In the genomic region with DNA sequence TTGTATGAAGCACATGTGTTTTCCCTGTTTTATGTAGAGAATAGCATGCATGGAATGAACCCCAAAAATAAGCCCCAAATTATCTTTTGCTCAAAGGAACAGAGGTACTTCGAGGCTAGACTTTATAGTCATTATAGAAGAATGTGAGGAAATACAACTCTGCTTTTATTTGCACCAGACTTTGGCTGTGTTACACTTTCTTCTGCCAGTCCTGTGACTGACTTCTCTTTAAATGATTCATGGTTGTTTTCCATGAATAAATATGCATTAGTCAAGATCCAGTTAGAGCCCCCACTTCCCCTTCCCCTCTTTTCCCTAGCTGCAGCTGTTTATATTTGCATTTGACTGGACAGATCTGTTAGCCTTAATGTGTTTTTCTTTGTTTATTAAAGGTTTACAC, we compare ENCODE assay signal across 17 cellular contexts.
DNase-seq lines count a peak whose midpoint lies in the region; ATAC-seq, FAIRE-seq and TF ChIP-seq lines count a peak whose summit lies in the region.
"Had no signal": no experiment of that assay in that cellular context is flagged by ENCODE, and none has a peak within 500 bp of the region (broad histone marks: within the 10 kb centered on the region; RNA-seq: fewer than 3 reads in every experiment).

No MANE protein-coding gene starts in this region.

- H3F3A ChIP-seq in smooth muscle cell (ENCODE audit: low read depth), result peaks cover 21% of the 10 kb centered on the region

- H3K9me3 Mint-ChIP-seq in activated T-cell treated with anti-CD3 and anti-CD28 coated beads, Interleukin-2, amount 50 U/mL, for 72 hours, result peaks cover 11 to 18% of the 10 kb centered on the region in 2 donors

- H2AFZ ChIP-seq in smooth muscle cell (ENCODE audit: low read depth), result no peak overlapping the region

- H3K4me3 ChIP-seq in smooth muscle cell (no peak overlapping the region), ovary (no peak overlapping the region)
- H3K4me3 ChIP-seq: esophagus squamous epithelium, suprapubic skin had no signal

- H3K27ac ChIP-seq in smooth muscle cell (ENCODE audit: low read depth) (peak overlapping the region; percentile 73), ovary (no peak overlapping the region)
- H3K27ac ChIP-seq: esophagus squamous epithelium, suprapubic skin had no signal

- no peak for TF ChIP-seq CTCF in smooth muscle cell (IDR thresholded peaks at IDR 0.05; ENCODE audit: borderline replicate concordance, insufficient read depth, poor library complexity, severe bottlenecking)
- no peak for TF ChIP-seq CTCF in ovary (IDR thresholded peaks at IDR 0.05)

- H3K27me3 ChIP-seq in smooth muscle cell (ENCODE audit: low read depth) (no peaks in the 10 kb centered on the region), ovary (no peaks in the 10 kb centered on the region)
- H3K27me3 ChIP-seq: esophagus squamous epithelium, suprapubic skin had no signal

- H4K20me1 ChIP-seq in smooth muscle cell (ENCODE audit: low read depth), result no peaks in the 10 kb centered on the region

- no peaks in the 10 kb centered on the region for H3K4me1 Mint-ChIP-seq in activated T-cell treated with anti-CD3 and anti-CD28 coated beads, Interleukin-2, amount 50 U/mL, for 72 hours (ENCODE audit: low read depth)
- H3K4me1 Mint-ChIP-seq: immature natural killer cell, naive B cell had no signal

- no peaks in the 10 kb centered on the region for H3K27me3 Mint-ChIP-seq in activated T-cell treated with anti-CD3 and anti-CD28 coated beads, Interleukin-2, amount 50 U/mL, for 72 hours (ENCODE audit: low read depth)
- H3K27me3 Mint-ChIP-seq: naive B cell had no signal

- H3K36me3 Mint-ChIP-seq in activated T-cell treated with anti-CD3 and anti-CD28 coated beads, Interleukin-2, amount 50 U/mL, for 72 hours (ENCODE audit: insufficient read depth in 2 of 2), result peaks cover 9 to 13% of the 10 kb centered on the region in 2 donors

- peaks cover 3% of the 10 kb centered on the region for H3K4me1 ChIP-seq in smooth muscle cell (ENCODE audit: low read depth)
- no peaks in the 10 kb centered on the region for H3K4me1 ChIP-seq in ovary (ENCODE audit: insufficient read depth)
- H3K4me1 ChIP-seq: esophagus squamous epithelium, suprapubic skin had no signal

- H3K4me2 ChIP-seq in smooth muscle cell, result peak overlapping the region; percentile 13

- intact Hi-C loops in ovary (cut with DNase I), result no loop called here

- 3% methylated on average over 1 of the region's 1 CpG for WGBS in smooth muscle cell (ENCODE audit: low lambda C conversion rate)
- WGBS in ovary, 3 donors, result 5 to 14% (median 11%) methylated on average over 1 of the region's 1 CpG

- no peak overlapping the region for H3K4me3 Mint-ChIP-seq in activated T-cell treated with anti-CD3 and anti-CD28 coated beads, Interleukin-2, amount 50 U/mL, for 72 hours
- H3K4me3 Mint-ChIP-seq: immature natural killer cell, naive B cell had no signal

- no peak for TF ChIP-seq EP300 in ovary (IDR thresholded peaks at IDR 0.05)

- no peak for DNase-seq in H54 (ENCODE audit: insufficient read length, low spot score)
- DNase-seq in amniotic epithelial cell (ENCODE audit: low read depth), result peak; percentile 71
- peak; percentile 68 for DNase-seq in fibroblast of the conjunctiva (ENCODE audit: low read depth)
- DNase-seq in smooth muscle cell (lab: John Stamatoyannopoulos, UW; ENCODE audit: unreplicated experiment), result no peak
- DNase-seq in ovary, result no peak
- DNase-seq in activated T-cell treated with anti-CD3 and anti-CD28 coated beads, Interleukin-2, amount 50 U/mL, for 72 hours, result no peak
- DNase-seq: activated CD4-positive, alpha-beta T cell treated with anti-CD3 and anti-CD28 coated beads, Interleukin-2, amount 50 U/mL, for 1 hour; cerebellar nuclear complex; esophagus squamous epithelium; immature natural killer cell; naive B cell; NCI-H2171 treated with DMSO at 0.1 percent for 48 hours; OCI-M1 had no signal

- no peak overlapping the region for H3K9ac ChIP-seq in smooth muscle cell (ENCODE audit: low read depth)

- FAIRE-seq in H54 (lab: Jason Lieb, UNC), result peak; percentile 87
- FAIRE-seq: D721Med had no signal

- no peak overlapping the region for H3K27ac Mint-ChIP-seq in activated T-cell treated with anti-CD3 and anti-CD28 coated beads, Interleukin-2, amount 50 U/mL, for 72 hours
- H3K27ac Mint-ChIP-seq: activated T-helper 2 cell treated with anti-CD3 and anti-CD28 coated beads, Interferon-gamma antibody, Interleukin-2, Interleukin-4, amounts not matched to agents 10 μg/mL and 5 μg/mL and 100 μg/mL, durations not matched to agents 14 hours and 24 hours and 36 hours; naive B cell had no signal

- H3K36me3 ChIP-seq in smooth muscle cell (ENCODE audit: low read depth) (peaks cover 11% of the 10 kb centered on the region), ovary (no peaks in the 10 kb centered on the region)

- no peak for ATAC-seq in HG03175 (IDR thresholded peaks at IDR 0.05; ENCODE audit: unreplicated experiment)
- ATAC-seq in activated T-cell treated with anti-CD3 and anti-CD28 coated beads, Interleukin-2, amount 50 U/mL, for 72 hours (replicated peaks in 1 of 2), result no peak

- TF ChIP-seq POLR2A in H54 (IDR thresholded peaks at IDR 0.05; ENCODE audit: low read depth, low read length), result no peak
- TF ChIP-seq POLR2A in ovary (IDR thresholded peaks at IDR 0.05), result no peak

- no peaks in the 10 kb centered on the region for H3K9me3 ChIP-seq in smooth muscle cell (replicated peaks; ENCODE audit: low read depth)
- no peaks in the 10 kb centered on the region for H3K9me3 ChIP-seq in ovary
- H3K9me3 ChIP-seq: suprapubic skin had no signal

- H3K79me2 ChIP-seq in smooth muscle cell (ENCODE audit: low read depth), result peaks cover 4% of the 10 kb centered on the region

Comparison
In these comparisons a context has a peak if more than half of its experiments do, and no peak if none do; other contexts are left out.
1. DNase-seq: peak in amniotic epithelial cell (single experiment) and fibroblast of the conjunctiva (single experiment); none in H54 (single experiment), smooth muscle cell (single experiment), ovary (0 of 5) and activated T-cell treated with anti-CD3 and anti-CD28 coated beads, Interleukin-2, amount 50 U/mL, for 72 hours (0 of 2).